10 cellular contexts compared by ENCODE assay signal in genomic region chr15:101207867-101208288, GRCh38. TPM values are rescaled to one million over a fixed set of nuclear protein-coding genes. Genes with fewer than 3 reads are reported as not detected.
DNase-seq lines count a peak whose midpoint lies in the region; ATAC-seq and TF ChIP-seq lines count a peak whose summit lies in the region.
"Had no signal": no experiment of that assay in that cellular context is flagged by ENCODE, and none has a peak within 500 bp of the region (broad histone marks: within the 10 kb centered on the region; RNA-seq: fewer than 3 reads in every experiment).

No MANE protein-coding gene starts in this region.

- no peaks in the 10 kb centered on the region for H3F3A ChIP-seq in GM23338 (replicated peaks; ENCODE audit: low read depth)

- peaks cover 20% of the 10 kb centered on the region for H3K4me1 Mint-ChIP-seq in GM23338

- intact Hi-C loops in posterior vena cava (cut with DNase I), result no loop called here

- TF ChIP-seq CTCF in GM23338 (conservative IDR thresholded peaks at IDR 0.05; ENCODE audit: low read depth in 2 of 2) (no peak), GM13977 (IDR thresholded peaks at IDR 0.05; ENCODE audit: extremely low read depth, insufficient read depth, missing control alignments) (no peak)

- no peaks in the 10 kb centered on the region for H3K9me3 Mint-ChIP-seq in GM23338
- H3K9me3 Mint-ChIP-seq: T-cell had no signal

- H3K27ac ChIP-seq in GM23338 (ENCODE audit: low read depth), result no peak overlapping the region; the same call in 1 of the 2 replicates

- H3K4me3 Mint-ChIP-seq in GM23338, result no peak overlapping the region

- H3K36me3 ChIP-seq in GM23338 (ENCODE audit: insufficient read depth), result no peaks in the 10 kb centered on the region

- H3K36me3 Mint-ChIP-seq in GM23338 (ENCODE audit: low read depth), result no peaks in the 10 kb centered on the region

- DNase-seq in GM23338 (ENCODE audit: low spot score) (no peak), RPMI7951 (ENCODE audit: low read depth) (peak; percentile 77), fibroblast of peridontal ligament (ENCODE audit: extremely low read depth) (peak; percentile 81), posterior vena cava (ENCODE audit: low spot score) (peak; percentile 84), GM13977 (ENCODE audit: low spot score) (no peak), COLO668 (lab: John Stamatoyannopoulos, UW; ENCODE audit: unreplicated experiment) (no peak), erythroblast (lab: John Stamatoyannopoulos, UW) (no peak)
- DNase-seq: NCI-H2081 treated with DMSO at 0.1 percent for 48 hours, T-cell had no signal

- H4K20me1 ChIP-seq in GM23338 (replicated peaks; ENCODE audit: insufficient read depth), result peaks cover 47% of the 10 kb centered on the region

- peaks cover 5% of the 10 kb centered on the region for H3K4me1 ChIP-seq in GM23338 (ENCODE audit: insufficient read depth)

- ATAC-seq in GM23338 (no peak), GM18870 (IDR thresholded peaks at IDR 0.05; ENCODE audit: unreplicated experiment) (no peak)
- ATAC-seq: T-cell had no signal

- H3K27ac Mint-ChIP-seq in GM23338, result peak overlapping the region; percentile 22; the same call in 1 of the 2 replicates

- no peaks in the 10 kb centered on the region for H3K9me2 ChIP-seq in GM23338 (ENCODE audit: insufficient read depth)

- TF ChIP-seq POLR2A in erythroblast (IDR thresholded peaks at IDR 0.05; ENCODE audit: low read length), result no peak

- H3K4me3 ChIP-seq in GM23338, result no peak overlapping the region

- H2AFZ ChIP-seq in GM23338, result no peak overlapping the region

- no peaks in the 10 kb centered on the region for H3K27me3 ChIP-seq in GM23338 (ENCODE audit: insufficient read depth)

- in situ Hi-C loops in GM13977 (cut with MboI; ENCODE audit: low pct_unique_long_range_greater_than_20kb, low sequenced_read_pairs, unreplicated experiment), result no loop called here

- H3K27me3 Mint-ChIP-seq in GM23338 (ENCODE audit: insufficient read depth, low read depth, poor library complexity), result peaks cover 4% of the 10 kb centered on the region
- H3K27me3 Mint-ChIP-seq: T-cell had no signal

- peaks cover 100% of the 10 kb centered on the region for H3K79me2 ChIP-seq in GM23338 (replicated peaks; ENCODE audit: insufficient read depth)

- no peak overlapping the region for H3K4me2 ChIP-seq in GM23338

TF ChIP-seq in GM23338, 12 proteins besides CTCF, POLR2A, EP300 and RAD21:
- TF ChIP-seq CREB1 (CRISPR knock-in tag; IDR thresholded peaks at IDR 0.05; ENCODE audit: low read depth) (no peak), EZH2 (IDR thresholded peaks at IDR 0.05; ENCODE audit: low read depth, unreplicated experiment) (no peak)

RNA-seq across cellular contexts. Expression of gene CHSY1, which starts 44.0 kb away (rescaled TPM):
- total RNA-seq in GM23338 (2014; rRNA removed; shearing (Covaris generic)), result 45.4 and 47.7 TPM in 2 replicates
- 9.8 and 11.6 TPM in 2 replicates for polyA plus RNA-seq in GM23338 (2016; fragmentation: Nextera tagmentation; extraction: Ambion mirVana)
- 37.7 and 41.5 TPM in 2 replicates for total RNA-seq in RPMI7951 (2014; rRNA removed; shearing (Covaris generic))
- 10 to 100 TPM; 48.6 to 57.3 TPM for total RNA-seq in posterior vena cava

Comparison
In these comparisons a context has a peak if more than half of its experiments do, and no peak if none do; other contexts are left out.
1. DNase-seq: peak in RPMI7951 (single experiment), fibroblast of peridontal ligament (single experiment) and posterior vena cava (single experiment); none in GM23338 (single experiment), GM13977 (single experiment), COLO668 (single experiment) and erythroblast (0 of 2).